Comparison of ENCODE assay signal across 17 cellular contexts in the genomic region with DNA sequence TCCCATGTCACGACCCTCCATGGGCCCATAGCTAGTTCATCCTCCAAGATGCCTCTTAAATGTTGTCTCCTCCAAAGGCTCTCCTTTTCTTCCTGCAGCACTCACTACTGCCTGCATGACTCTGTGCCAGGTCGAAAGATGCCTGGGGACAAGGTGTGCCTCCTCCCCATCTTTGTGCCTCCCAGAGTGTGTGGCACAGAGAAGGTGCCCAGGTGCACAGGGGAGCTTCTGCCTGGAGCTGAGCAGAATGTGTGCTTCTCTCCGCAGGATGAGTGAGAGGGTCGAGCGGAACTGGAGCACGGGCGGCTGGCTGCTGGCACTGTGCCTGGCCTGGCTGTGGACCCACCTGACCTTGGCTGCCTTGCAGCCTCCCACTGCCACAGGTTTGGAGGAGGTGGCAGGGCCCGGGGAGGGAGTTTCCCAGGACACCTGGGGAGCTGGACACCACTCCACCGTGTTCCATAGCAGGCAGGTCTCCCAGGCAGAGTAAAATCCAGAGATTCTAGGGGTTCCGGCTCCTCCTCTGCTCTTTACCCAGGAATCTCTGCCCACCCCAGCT. TPM values are rescaled to one million over a fixed set of nuclear protein-coding genes. Genes with fewer than 3 reads are reported as not detected.
DNase-seq lines count a peak whose midpoint lies in the region; ATAC-seq, FAIRE-seq and TF ChIP-seq lines count a peak whose summit lies in the region.
"Had no signal": no experiment of that assay in that cellular context is flagged by ENCODE, and none has a peak within 500 bp of the region (broad histone marks: within the 10 kb centered on the region; RNA-seq: fewer than 3 reads in every experiment).

No MANE protein-coding gene starts in this region.

- H3K23ac ChIP-seq in mesendoderm (ENCODE audit: low read length) = no peak overlapping the region

- H3K36me3 ChIP-seq in HepG2 (replicated peaks in 1 of 2; ENCODE audit: control insufficient read depth in 1 of 2, insufficient read depth in 2 of 2, low read length in 2 of 2) = no peaks in the 10 kb centered on the region
- H3K36me3 ChIP-seq in right lobe of liver = no peaks in the 10 kb centered on the region
- no peaks in the 10 kb centered on the region for H3K36me3 ChIP-seq in mammary epithelial cell (ENCODE audit: insufficient read depth, low read length)
- no peaks in the 10 kb centered on the region for H3K36me3 ChIP-seq in mesendoderm (ENCODE audit: control insufficient read depth, insufficient read depth, low read length)
- H3K36me3 ChIP-seq in uterus = no peaks in the 10 kb centered on the region

- no peaks in the 10 kb centered on the region for H3K9me3 ChIP-seq in HepG2 (ENCODE audit: low read length)
- H3K9me3 ChIP-seq in right lobe of liver = no peaks in the 10 kb centered on the region
- no peaks in the 10 kb centered on the region for H3K9me3 ChIP-seq in mammary epithelial cell (replicated peaks; ENCODE audit: insufficient read depth, low read length)
- no peaks in the 10 kb centered on the region for H3K9me3 ChIP-seq in uterus

- H3K4me2 ChIP-seq in HepG2 (ENCODE audit: low read depth, low read length) (peak overlapping the region; percentile 84), mammary epithelial cell (ENCODE audit: insufficient read depth, low read depth, low read length) (peak overlapping the region; percentile 17), mesendoderm (ENCODE audit: low read length) (no peak overlapping the region)

- H3K56ac ChIP-seq in mesendoderm (ENCODE audit: low read length) = peak overlapping the region; percentile 83

- peak; percentile 24 for ATAC-seq in HepG2
- no peak for ATAC-seq in right lobe of liver
- ATAC-seq: HCT116 had no signal

- no peak overlapping the region for H2BK120ac ChIP-seq in mesendoderm (ENCODE audit: low read depth, low read length)

- H4K5ac ChIP-seq in mesendoderm (ENCODE audit: low read length) = no peak overlapping the region

- H3K27me3 Mint-ChIP-seq in activated CD4-positive, alpha-beta T cell treated with anti-CD3 and anti-CD28 coated beads, Interleukin-2, amount 10 ng/mL, durations not matched to agents 7 days and 5 days = peaks cover 25% of the 10 kb centered on the region

- no peak overlapping the region for H2BK5ac ChIP-seq in mesendoderm (ENCODE audit: low read length)

- H3K9ac ChIP-seq in HepG2 (ENCODE audit: insufficient read depth, low read depth, low read length) (no peak overlapping the region; the same call in 1 of the 2 replicates), mammary epithelial cell (ENCODE audit: insufficient read depth, low read length) (no peak overlapping the region), mesendoderm (ENCODE audit: low read length) (peak overlapping the region; percentile 57)
- H3K9ac ChIP-seq: parathyroid adenoma had no signal

- peak overlapping the region in 1 of 3 experiments; percentile 65; a peak in 3 of 6 replicates for H3K4me3 ChIP-seq in HepG2 (replicated peaks in 1 of 3; ENCODE audit: insufficient read depth in 1 of 3, low read depth in 2 of 3, low read length in 3 of 3)
- H3K4me3 ChIP-seq in right lobe of liver = no peak overlapping the region
- H3K4me3 ChIP-seq in mammary epithelial cell (replicated peaks in 1 of 3; ENCODE audit: insufficient read depth in 1 of 3, low read depth in 2 of 3, low read length in 3 of 3) = no peak overlapping the region
- H3K4me3 ChIP-seq in mesendoderm (ENCODE audit: low read length) = no peak overlapping the region
- H3K4me3 ChIP-seq in uterus = no peak overlapping the region

- TF ChIP-seq POLR2A in HepG2 (IDR thresholded peaks at IDR 0.05; ENCODE audit: insufficient read depth in 1 of 2, low read depth in 2 of 2, low read length in 2 of 2) (no peak), right lobe of liver (IDR thresholded peaks at IDR 0.05) (no peak), uterus (IDR thresholded peaks at IDR 0.05) (no peak)

- H2AFZ ChIP-seq in HepG2 (ENCODE audit: low read length) (no peak overlapping the region), mammary epithelial cell (ENCODE audit: low read depth, low read length) (peak overlapping the region; percentile 86)
- H2AFZ ChIP-seq: parathyroid adenoma had no signal

- in situ Hi-C loops in HepG2 (cut with HindIII; ENCODE audit: extremely low pct_ligation_motif_present, low pct_unique_long_range_greater_than_20kb) = loop anchor here (25.0 kb wide), 1 partner anchor 315 kb away; no protein-coding TSS in a partner anchor
- in situ Hi-C loops in mammary epithelial cell (cut with MboI; ENCODE audit: low sequenced_read_pairs in 2 of 2) = loop anchor here in 1 of 2 donors (10.0 kb wide), 1 partner anchor 353 kb away; a partner anchor contains a TSS

- no peak overlapping the region for H3K27ac Mint-ChIP-seq in activated CD4-positive, alpha-beta T cell treated with anti-CD3 and anti-CD28 coated beads, Interleukin-2, amount 10 ng/mL, durations not matched to agents 7 days and 5 days
- H3K27ac Mint-ChIP-seq: effector memory CD8-positive, alpha-beta T cell had no signal

- H4K8ac ChIP-seq in mesendoderm (ENCODE audit: low read depth, low read length) = no peak overlapping the region

- no peak overlapping the region for H3K4me3 Mint-ChIP-seq in activated CD4-positive, alpha-beta T cell treated with anti-CD3 and anti-CD28 coated beads, Interleukin-2, amount 10 ng/mL, durations not matched to agents 7 days and 5 days

- no peaks in the 10 kb centered on the region for H3K36me3 Mint-ChIP-seq in activated CD4-positive, alpha-beta T cell treated with anti-CD3 and anti-CD28 coated beads, Interleukin-2, amount 10 ng/mL, durations not matched to agents 7 days and 5 days (ENCODE audit: low read depth)

- H3K4me1 Mint-ChIP-seq in activated CD4-positive, alpha-beta T cell treated with anti-CD3 and anti-CD28 coated beads, Interleukin-2, amount 10 ng/mL, durations not matched to agents 7 days and 5 days = peaks cover 14% of the 10 kb centered on the region

- H4K20me1 ChIP-seq in HepG2 (ENCODE audit: insufficient read depth, low read length) (no peaks in the 10 kb centered on the region), mammary epithelial cell (ENCODE audit: insufficient read depth, low read length) (no peaks in the 10 kb centered on the region)

- TF ChIP-seq RAD21 in HepG2 (CRISPR knock-in tag; IDR thresholded peaks at IDR 0.05) = no peak

- H3K27ac ChIP-seq in HepG2 (ENCODE audit: extremely low read length, insufficient read depth, low read length) (no peak overlapping the region), right lobe of liver (no peak overlapping the region), mammary epithelial cell (ENCODE audit: insufficient read depth, low read depth, low read length) (no peak overlapping the region), mesendoderm (ENCODE audit: low read depth, low read length) (no peak overlapping the region), uterus (peak overlapping the region; percentile 16 to 74)
- H3K27ac ChIP-seq: parathyroid adenoma had no signal

- no peak for TF ChIP-seq EP300 in HepG2 (IDR thresholded peaks at IDR 0.05; ENCODE audit: low read depth in 2 of 2, low read length in 2 of 2)
- TF ChIP-seq EP300 in HepG2 (CRISPR knock-in tag; IDR thresholded peaks at IDR 0.05; ENCODE audit: borderline replicate concordance) = no peak

- H2AK5ac ChIP-seq in mesendoderm (ENCODE audit: low read length) = no peak overlapping the region

- H3K27me3 ChIP-seq in HepG2 (ENCODE audit: control insufficient read depth in 1 of 2, insufficient read depth in 2 of 2, low read length in 2 of 2) (peaks cover 1 to 36% of the 10 kb centered on the region in 2 experiments; a peak in 4 of 5 replicates), right lobe of liver (no peaks in the 10 kb centered on the region), mammary epithelial cell (ENCODE audit: insufficient read depth, low read length) (no peaks in the 10 kb centered on the region), mesendoderm (ENCODE audit: insufficient read depth, low read length, poor library complexity) (no peaks in the 10 kb centered on the region), uterus (no peaks in the 10 kb centered on the region)

- H3K4me1 ChIP-seq in HepG2 (ENCODE audit: insufficient read depth, low read length) (peaks cover 18% of the 10 kb centered on the region), right lobe of liver (peaks cover 0 to 6% (median 2%) of the 10 kb centered on the region in 4 donors), mammary epithelial cell (ENCODE audit: insufficient read depth, low read length) (peaks cover 24% of the 10 kb centered on the region), mesendoderm (ENCODE audit: control insufficient read depth, low read depth, low read length) (peaks cover 3% of the 10 kb centered on the region), uterus (peaks cover 0 to 6% of the 10 kb centered on the region in 2 donors)
- H3K4me1 ChIP-seq: parathyroid adenoma had no signal

- TF ChIP-seq CTCF in HepG2 (CRISPR knock-in tag; IDR thresholded peaks at IDR 0.05) (no peak), right lobe of liver (IDR thresholded peaks at IDR 0.05) (no peak), mammary epithelial cell (conservative IDR thresholded peaks at IDR 0.05 in 1 of 2, IDR thresholded peaks at IDR 0.05 in 1 of 2; ENCODE audit: extremely low read depth in 1 of 2, insufficient read depth in 1 of 2, low read depth in 1 of 2, low read length in 2 of 2) (no peak), uterus (IDR thresholded peaks at IDR 0.05) (no peak)

- POLR2A ChIA-PET in HepG2 (lab: Yijun Ruan, JAX) = no interaction called here
- POLR2A ChIA-PET in activated CD4-positive, alpha-beta T cell treated with anti-CD3 and anti-CD28 coated beads, Interleukin-2, amount 10 ng/mL, durations not matched to agents 7 days and 5 days (lab: Charles Lee) = no interaction called here

- BruUV-seq in HepG2 (replicated peaks; lab: Mats Ljungman, UMichigan) = no TSS peak
- BruUV-seq in mammary epithelial cell (replicated peaks; lab: Mats Ljungman, UMichigan) = no TSS peak

- no peaks in the 10 kb centered on the region for H3K79me1 ChIP-seq in mesendoderm (ENCODE audit: low read length)

- no peak for DNase-seq in HepG2 (ENCODE audit: low spot score)
- no peak for DNase-seq in right lobe of liver
- no peak for DNase-seq in mammary epithelial cell
- no peak for DNase-seq in mesendoderm
- no peak for DNase-seq in uterus
- no peak for DNase-seq in NCI-H128 (lab: John Stamatoyannopoulos, UW; ENCODE audit: unreplicated experiment)
- DNase-seq in occipital lobe (lab: John Stamatoyannopoulos, UW) = no peak
- no peak for DNase-seq in activated CD4-positive, alpha-beta T cell treated with anti-CD3 and anti-CD28 coated beads, Interleukin-2, amount 10 ng/mL, durations not matched to agents 7 days and 5 days
- DNase-seq: activated CD4-positive, alpha-beta T cell treated with anti-CD3 and anti-CD28 coated beads for 4 hours; activated effector memory CD4-positive, alpha-beta T cell treated with anti-CD3 and anti-CD28 coated beads, Interleukin-2, amount 50 U/mL, for 16 hours; cerebellar nuclear complex; COR-L47; effector memory CD8-positive, alpha-beta T cell; KG1; stimulated activated CD4-positive, alpha-beta T cell treated with anti-CD3 and anti-CD28 coated beads, Interleukin-4, amount 100 ng/mL, for 24 hours had no signal

- 18% methylated on average over 4 of the region's 10 CpGs for WGBS in HepG2 (ENCODE audit: low lambda C conversion rate)
- 50% methylated on average over 3 of the region's 10 CpGs for WGBS in right lobe of liver (ENCODE audit: insufficient coverage, low coverage, low lambda C conversion rate, missing lambda C conversion rate)
- WGBS in mammary epithelial cell (ENCODE audit: low coverage, missing lambda C conversion rate) = 38% methylated on average over 4 of the region's 10 CpGs
- WGBS in mesendoderm (ENCODE audit: extremely low coverage, insufficient coverage, low lambda C conversion rate) = no CpG with 5 or more reads among the region's 10 CpGs

- H3K79me2 ChIP-seq in HepG2 (ENCODE audit: insufficient read depth, low read length) (no peaks in the 10 kb centered on the region), mammary epithelial cell (ENCODE audit: insufficient read depth, low read length) (no peaks in the 10 kb centered on the region), mesendoderm (ENCODE audit: control insufficient read depth, insufficient read depth, low read length) (no peaks in the 10 kb centered on the region)
- H3K79me2 ChIP-seq: parathyroid adenoma had no signal

- no peaks in the 10 kb centered on the region for H3K9me3 Mint-ChIP-seq in activated CD4-positive, alpha-beta T cell treated with anti-CD3 and anti-CD28 coated beads, Interleukin-2, amount 10 ng/mL, durations not matched to agents 7 days and 5 days
- H3K9me3 Mint-ChIP-seq: effector memory CD8-positive, alpha-beta T cell had no signal

- no peak overlapping the region for H3K18ac ChIP-seq in mesendoderm (ENCODE audit: low read length)

- intact Hi-C loops in HepG2 (cut with micrococcal nuclease; ENCODE audit: unreplicated experiment) (no loop called here), right lobe of liver (cut with DNase I) (loop anchor here in 1 of 2 donors (2.0 kb wide), 1 partner anchor 81 kb away; no protein-coding TSS in a partner anchor), mammary epithelial cell (cut with micrococcal nuclease) (no loop called here), uterus (cut with DNase I; ENCODE audit: low total_unique reads) (no loop called here)

- FAIRE-seq in HepG2 (lab: Jason Lieb, UNC) = no peak

- dilution Hi-C loops in mammary epithelial cell (cut with HindIII; ENCODE audit: low sequenced_read_pairs) = no loop called here

- CTCF ChIA-PET in HepG2 (lab: Yijun Ruan, JAX; ENCODE audit: low intra/inter-chr PET ratio, low total read pairs) = interaction anchor here (1.9 kb wide), 1 partner anchor 83 kb away, joined by 7 read pairs; no protein-coding TSS in a partner anchor
- CTCF ChIA-PET in mammary epithelial cell (lab: Charles Lee; ENCODE audit: low non-redundant PET) = no interaction called here
- CTCF ChIA-PET in activated CD4-positive, alpha-beta T cell treated with anti-CD3 and anti-CD28 coated beads, Interleukin-2, amount 10 ng/mL, durations not matched to agents 7 days and 5 days (lab: Charles Lee) = interaction anchor here (1.3 to 4.5 kb wide), 2 partner anchors 61 to 82 kb away, joined by 3 to 36 read pairs; no protein-coding TSS in a partner anchor

- no peak overlapping the region for H3K4ac ChIP-seq in mesendoderm (ENCODE audit: low read depth, low read length)

- H2BK15ac ChIP-seq in mesendoderm (replicated peaks; ENCODE audit: low read depth) = no peak overlapping the region

RNA-seq across cellular contexts. Expression of a gene that starts 6.9 kb away (rescaled TPM):
- 0.07 TPM in 1 of 2 replicates, not detected in the other for total RNA-seq in HepG2 (2016; rRNA removed; fragmentation: Illumina TruSeq; extraction: Trizol)
- total RNA-seq in HepG2 (2016; cell fraction: cytosol; rRNA removed; fragmentation: Illumina TruSeq; extraction: Trizol; ENCODE audit: low read depth) = not detected in 2 replicates
- total RNA-seq in HepG2 (2016; cell fraction: insoluble cytoplasmic fraction; rRNA removed; fragmentation: Illumina TruSeq; extraction: Trizol) = 0.09 and 0.11 TPM in 2 replicates
- total RNA-seq in HepG2 (2016; cell fraction: membrane; rRNA removed; fragmentation: Illumina TruSeq; extraction: Trizol) = 0.12 TPM in 1 of 2 replicates, not detected in the other
- not detected in 2 replicates for total RNA-seq in HepG2 (2016; cell fraction: nucleus; rRNA removed; fragmentation: Illumina TruSeq; extraction: Trizol)
- 0.22 and 0.50 TPM in 2 replicates for polyA plus RNA-seq in HepG2 (2011; rRNA removed)
- 0.36 and 0.40 TPM in 2 replicates for polyA plus RNA-seq in HepG2 (2011; cell fraction: cytosol; rRNA removed)
- polyA plus RNA-seq in HepG2 (2011; cell fraction: nucleus; rRNA removed) = 1.2 TPM in 2 replicates
- 0.32 and 0.37 TPM in 2 replicates for polyA plus RNA-seq in HepG2 (2012)
- not detected in 2 replicates for polyA plus RNA-seq in HepG2 (2016; cell fraction: cytosol; fragmentation: Illumina TruSeq; extraction: Trizol; ENCODE audit: low read depth)
- not detected in 2 replicates for polyA plus RNA-seq in HepG2 (2016; cell fraction: insoluble cytoplasmic fraction; fragmentation: Illumina TruSeq; extraction: Trizol; ENCODE audit: low read depth)
- 0.09 TPM in 1 of 2 replicates, not detected in the other for polyA plus RNA-seq in HepG2 (2016; cell fraction: membrane; fragmentation: Illumina TruSeq; extraction: Trizol; ENCODE audit: low read depth)
- polyA plus RNA-seq in HepG2 (2016; cell fraction: nucleus; fragmentation: Illumina TruSeq; extraction: Trizol; ENCODE audit: insufficient read depth, low read depth) = not detected in 2 replicates
- polyA minus RNA-seq in HepG2 (2011; rRNA and poly(A)+ RNA removed; ENCODE audit: low replicate concordance) = 0.30 and 0.49 TPM in 2 replicates
- polyA minus RNA-seq in HepG2 (2011; cell fraction: cytosol; rRNA and poly(A)+ RNA removed) = not detected in 2 replicates
- polyA minus RNA-seq in HepG2 (2011; cell fraction: nucleus; rRNA and poly(A)+ RNA removed) = not detected in 2 replicates
- 1 to 10 TPM in 1 of 6 experiments, under 1 TPM in 5; 0.15 to 1.2 (median 0.40) TPM for total RNA-seq in right lobe of liver
- 1 to 10 TPM; 6.2 to 9.4 TPM for total RNA-seq in mammary epithelial cell
- polyA plus RNA-seq in mammary epithelial cell = 6.2 TPM
- polyA minus RNA-seq in mammary epithelial cell = 5.6 TPM
- polyA plus RNA-seq in mesendoderm (2013, experiment 1 of 2) = 9.5 TPM
- 8.6 TPM for polyA plus RNA-seq in mesendoderm (2013, experiment 2 of 2)
- 1 to 10 TPM in 2 of 4 donors, under 1 TPM in 1, not detected in 1; 0.90 to 4.2 (median 2.6) TPM for total RNA-seq in uterus
- total RNA-seq in occipital lobe = 4.4 TPM
- total RNA-seq in activated CD4-positive, alpha-beta T cell treated with anti-CD3 and anti-CD28 coated beads, Interleukin-2, amount 10 ng/mL, durations not matched to agents 7 days and 5 days = not detected

RNA-seq across cellular contexts. Expression of a gene that starts 15.1 kb away (rescaled TPM):
- total RNA-seq in HepG2 (2016; rRNA removed; fragmentation: Illumina TruSeq; extraction: Trizol) (64.3 and 67.4 TPM in 2 replicates), right lobe of liver (100 to 1,000 TPM in 3 of 6 experiments, 10 to 100 TPM in 3; 47.9 to 207 (median 107) TPM), mammary epithelial cell (100 to 1,000 TPM; 383 to 495 TPM), uterus (100 to 1,000 TPM; 176 to 314 (median 279) TPM), occipital lobe (37.6 TPM)
- 40.7 and 41.9 TPM in 2 replicates for total RNA-seq in HepG2 (2016; cell fraction: cytosol; rRNA removed; fragmentation: Illumina TruSeq; extraction: Trizol; ENCODE audit: low read depth)
- total RNA-seq in HepG2 (2016; cell fraction: insoluble cytoplasmic fraction; rRNA removed; fragmentation: Illumina TruSeq; extraction: Trizol) = 68.8 and 78.0 TPM in 2 replicates
- 52.1 and 54.9 TPM in 2 replicates for total RNA-seq in HepG2 (2016; cell fraction: membrane; rRNA removed; fragmentation: Illumina TruSeq; extraction: Trizol)
- 31.5 and 32.7 TPM in 2 replicates for total RNA-seq in HepG2 (2016; cell fraction: nucleus; rRNA removed; fragmentation: Illumina TruSeq; extraction: Trizol)
- polyA plus RNA-seq in HepG2 (2011; rRNA removed) (182 and 203 TPM in 2 replicates), mammary epithelial cell (1,160 TPM)
- 242 and 267 TPM in 2 replicates for polyA plus RNA-seq in HepG2 (2011; cell fraction: cytosol; rRNA removed)
- polyA plus RNA-seq in HepG2 (2011; cell fraction: nucleus; rRNA removed) = 113 and 161 TPM in 2 replicates
- polyA plus RNA-seq in HepG2 (2012) = 110 and 146 TPM in 2 replicates
- polyA plus RNA-seq in HepG2 (2016; cell fraction: cytosol; fragmentation: Illumina TruSeq; extraction: Trizol; ENCODE audit: low read depth) = 46.2 and 50.8 TPM in 2 replicates
- polyA plus RNA-seq in HepG2 (2016; cell fraction: insoluble cytoplasmic fraction; fragmentation: Illumina TruSeq; extraction: Trizol; ENCODE audit: low read depth) = 85.4 and 98.1 TPM in 2 replicates
- polyA plus RNA-seq in HepG2 (2016; cell fraction: membrane; fragmentation: Illumina TruSeq; extraction: Trizol; ENCODE audit: low read depth) = 52.0 and 55.8 TPM in 2 replicates
- 65.0 and 66.7 TPM in 2 replicates for polyA plus RNA-seq in HepG2 (2016; cell fraction: nucleus; fragmentation: Illumina TruSeq; extraction: Trizol; ENCODE audit: insufficient read depth, low read depth)
- polyA minus RNA-seq in HepG2 (2011; rRNA and poly(A)+ RNA removed; ENCODE audit: low replicate concordance) = 93.1 and 215 TPM in 2 replicates
- 55.3 and 74.0 TPM in 2 replicates for polyA minus RNA-seq in HepG2 (2011; cell fraction: cytosol; rRNA and poly(A)+ RNA removed)
- polyA minus RNA-seq in HepG2 (2011; cell fraction: nucleus; rRNA and poly(A)+ RNA removed) = 47.8 and 64.6 TPM in 2 replicates
- polyA minus RNA-seq in mammary epithelial cell = 644 TPM
- 107 TPM for polyA plus RNA-seq in mesendoderm (2013, experiment 1 of 2)
- polyA plus RNA-seq in mesendoderm (2013, experiment 2 of 2) = 105 TPM
- total RNA-seq in activated CD4-positive, alpha-beta T cell treated with anti-CD3 and anti-CD28 coated beads, Interleukin-2, amount 10 ng/mL, durations not matched to agents 7 days and 5 days = 10 to 100 TPM; 53.7 to 56.8 TPM

RNA-seq across cellular contexts. Expression of a gene that starts 47.6 kb away (rescaled TPM):
- total RNA-seq in HepG2 (2016; rRNA removed; fragmentation: Illumina TruSeq; extraction: Trizol) (38.0 and 56.4 TPM in 2 replicates), right lobe of liver (10 to 100 TPM; 32.3 to 55.8 (median 46.2) TPM), mammary epithelial cell (10 to 100 TPM; 52.2 to 76.0 TPM), uterus (10 to 100 TPM; 10.3 to 91.9 (median 55.5) TPM), occipital lobe (3.7 TPM)
- 8.9 and 12.9 TPM in 2 replicates for total RNA-seq in HepG2 (2016; cell fraction: cytosol; rRNA removed; fragmentation: Illumina TruSeq; extraction: Trizol; ENCODE audit: low read depth)
- total RNA-seq in HepG2 (2016; cell fraction: insoluble cytoplasmic fraction; rRNA removed; fragmentation: Illumina TruSeq; extraction: Trizol) = 38.3 and 56.0 TPM in 2 replicates
- total RNA-seq in HepG2 (2016; cell fraction: membrane; rRNA removed; fragmentation: Illumina TruSeq; extraction: Trizol) = 16.5 and 18.1 TPM in 2 replicates
- total RNA-seq in HepG2 (2016; cell fraction: nucleus; rRNA removed; fragmentation: Illumina TruSeq; extraction: Trizol) = 73.8 and 86.8 TPM in 2 replicates
- polyA plus RNA-seq in HepG2 (2011; rRNA removed) (58.2 and 70.6 TPM in 2 replicates), mammary epithelial cell (65.2 TPM)
- 29.1 and 29.4 TPM in 2 replicates for polyA plus RNA-seq in HepG2 (2011; cell fraction: cytosol; rRNA removed)
- 312 and 401 TPM in 2 replicates for polyA plus RNA-seq in HepG2 (2011; cell fraction: nucleus; rRNA removed)
- polyA plus RNA-seq in HepG2 (2012) = 49.6 and 55.9 TPM in 2 replicates
- 11.5 and 13.4 TPM in 2 replicates for polyA plus RNA-seq in HepG2 (2016; cell fraction: cytosol; fragmentation: Illumina TruSeq; extraction: Trizol; ENCODE audit: low read depth)
- polyA plus RNA-seq in HepG2 (2016; cell fraction: insoluble cytoplasmic fraction; fragmentation: Illumina TruSeq; extraction: Trizol; ENCODE audit: low read depth) = 53.0 and 64.1 TPM in 2 replicates
- 20.2 and 20.9 TPM in 2 replicates for polyA plus RNA-seq in HepG2 (2016; cell fraction: membrane; fragmentation: Illumina TruSeq; extraction: Trizol; ENCODE audit: low read depth)
- polyA plus RNA-seq in HepG2 (2016; cell fraction: nucleus; fragmentation: Illumina TruSeq; extraction: Trizol; ENCODE audit: insufficient read depth, low read depth) = 253 and 261 TPM in 2 replicates
- polyA minus RNA-seq in HepG2 (2011; rRNA and poly(A)+ RNA removed; ENCODE audit: low replicate concordance) = 73.5 and 79.2 TPM in 2 replicates
- polyA minus RNA-seq in HepG2 (2011; cell fraction: cytosol; rRNA and poly(A)+ RNA removed) = 22.2 and 39.1 TPM in 2 replicates
- 92.0 and 96.2 TPM in 2 replicates for polyA minus RNA-seq in HepG2 (2011; cell fraction: nucleus; rRNA and poly(A)+ RNA removed)
- polyA minus RNA-seq in mammary epithelial cell = 81.0 TPM
- polyA plus RNA-seq in mesendoderm (2013, experiment 1 of 2) = 49.5 TPM
- polyA plus RNA-seq in mesendoderm (2013, experiment 2 of 2) = 46.4 TPM
- 100 to 1,000 TPM; 118 to 126 TPM for total RNA-seq in activated CD4-positive, alpha-beta T cell treated with anti-CD3 and anti-CD28 coated beads, Interleukin-2, amount 10 ng/mL, durations not matched to agents 7 days and 5 days

Comparison
In these comparisons a context has a peak if more than half of its experiments do, and no peak if none do; other contexts are left out.
1. H3K27ac ChIP-seq: peak in uterus (2 of 2); none in HepG2 (single experiment), right lobe of liver (0 of 3), mammary epithelial cell (single experiment) and mesendoderm (single experiment).